ENCODE assay signal across 8 cellular contexts in genomic region chr16:81238296-81239011, GRCh38. TPM values are rescaled to one million over a fixed set of nuclear protein-coding genes. Genes with fewer than 3 reads are reported as not detected.
DNase-seq lines count a peak whose midpoint lies in the region; ATAC-seq and TF ChIP-seq lines count a peak whose summit lies in the region.

Gene BCO1 (plus strand): TSS chr16:81238689. CDS start chr16:81238909, 220 bp downstream.

- no peak for TF ChIP-seq POLR2A in stomach (IDR thresholded peaks at IDR 0.05)

- no peak for ATAC-seq in activated naive CD8-positive, alpha-beta T cell treated with anti-CD3 and anti-CD28 coated beads, Interleukin-2, amount 50 U/mL, for 24 hours
- no peak for ATAC-seq in activated CD8-positive, alpha-beta T cell treated with anti-CD3 and anti-CD28 coated beads, Interleukin-2, amount 10 ng/mL, durations not matched to agents 7 days and 5 days
- no peak for ATAC-seq in GM18517 (IDR thresholded peaks at IDR 0.05; ENCODE audit: unreplicated experiment)

- no peak within 1 kb of the TSS for H3K27ac Mint-ChIP-seq in activated naive CD8-positive, alpha-beta T cell treated with anti-CD3 and anti-CD28 coated beads, Interleukin-2, amount 50 U/mL, for 24 hours
- no peak within 1 kb of the TSS for H3K27ac Mint-ChIP-seq in activated CD8-positive, alpha-beta T cell treated with anti-CD3 and anti-CD28 coated beads, Interleukin-2, amount 10 ng/mL, durations not matched to agents 7 days and 5 days

- CTCF ChIA-PET in activated CD8-positive, alpha-beta T cell treated with anti-CD3 and anti-CD28 coated beads, Interleukin-2, amount 10 ng/mL, durations not matched to agents 7 days and 5 days (lab: Charles Lee), result interaction anchor here (0.9 kb wide), 1 partner anchor 23 kb away, joined by 3 read pairs; no protein-coding TSS in a partner anchor

- 5 to 13% (median 6%) methylated on average over 10 of the region's 10 CpGs for WGBS in stomach, 5 donors

- H3K27ac ChIP-seq in stomach, result peak within 1 kb of the TSS; percentile 79 to 85 (median 82)

- H3K27me3 ChIP-seq in stomach, result no peaks in the 10 kb centered on the region

- POLR2A ChIA-PET in activated CD8-positive, alpha-beta T cell treated with anti-CD3 and anti-CD28 coated beads, Interleukin-2, amount 10 ng/mL, durations not matched to agents 7 days and 5 days (lab: Charles Lee), result no interaction called here

- DNase-seq in DMS 273 treated with DMSO at 0.1 percent for 48 hours (lab: John Stamatoyannopoulos, UW), result peak; percentile 67
- peak; percentile 79 for DNase-seq in HPDE6-E6E7 (ENCODE audit: extremely low spot score)
- DNase-seq in activated naive CD8-positive, alpha-beta T cell treated with anti-CD3 and anti-CD28 coated beads, Interleukin-2, amount 50 U/mL, for 24 hours, result no peak
- DNase-seq in stomach, result peak; percentile 56
- no peak for DNase-seq in activated CD8-positive, alpha-beta T cell treated with anti-CD3 and anti-CD28 coated beads, Interleukin-2, amount 10 ng/mL, durations not matched to agents 7 days and 5 days
- DNase-seq in NOMO-1 (lab: John Stamatoyannopoulos, UW; ENCODE audit: unreplicated experiment in 2 of 2), result no peak

- H3K4me3 Mint-ChIP-seq in activated naive CD8-positive, alpha-beta T cell treated with anti-CD3 and anti-CD28 coated beads, Interleukin-2, amount 50 U/mL, for 24 hours, result peak within 1 kb of the TSS; percentile 35
- no peak within 1 kb of the TSS for H3K4me3 Mint-ChIP-seq in activated CD8-positive, alpha-beta T cell treated with anti-CD3 and anti-CD28 coated beads, Interleukin-2, amount 10 ng/mL, durations not matched to agents 7 days and 5 days

- no peaks in the 10 kb centered on the region for H3K36me3 ChIP-seq in stomach

- TF ChIP-seq CTCF in stomach (IDR thresholded peaks at IDR 0.05), result no peak

- peaks cover 5% of the 10 kb centered on the region for H3K4me1 Mint-ChIP-seq in activated naive CD8-positive, alpha-beta T cell treated with anti-CD3 and anti-CD28 coated beads, Interleukin-2, amount 50 U/mL, for 24 hours
- peaks cover 2% of the 10 kb centered on the region for H3K4me1 Mint-ChIP-seq in activated CD8-positive, alpha-beta T cell treated with anti-CD3 and anti-CD28 coated beads, Interleukin-2, amount 10 ng/mL, durations not matched to agents 7 days and 5 days (ENCODE audit: low read depth)

- no peaks in the 10 kb centered on the region for H3K36me3 Mint-ChIP-seq in activated naive CD8-positive, alpha-beta T cell treated with anti-CD3 and anti-CD28 coated beads, Interleukin-2, amount 50 U/mL, for 24 hours (ENCODE audit: low read depth)
- H3K36me3 Mint-ChIP-seq in activated CD8-positive, alpha-beta T cell treated with anti-CD3 and anti-CD28 coated beads, Interleukin-2, amount 10 ng/mL, durations not matched to agents 7 days and 5 days (ENCODE audit: low read depth), result no peaks in the 10 kb centered on the region

- peak within 1 kb of the TSS; percentile 24; the same call in 1 of the 2 replicates for H3K4me3 ChIP-seq in iPS-18c (ENCODE audit: insufficient read depth, low read depth, low read length)
- H3K4me3 ChIP-seq in stomach, result peak within 1 kb of the TSS; percentile 31 to 44 (median 35)

- H3K4me1 ChIP-seq in stomach, result peaks cover 9 to 29% (median 20%) of the 10 kb centered on the region in 4 donors

- no peaks in the 10 kb centered on the region for H3K9me3 Mint-ChIP-seq in activated naive CD8-positive, alpha-beta T cell treated with anti-CD3 and anti-CD28 coated beads, Interleukin-2, amount 50 U/mL, for 24 hours
- H3K9me3 Mint-ChIP-seq in activated CD8-positive, alpha-beta T cell treated with anti-CD3 and anti-CD28 coated beads, Interleukin-2, amount 10 ng/mL, durations not matched to agents 7 days and 5 days (ENCODE audit: insufficient read depth), result no peaks in the 10 kb centered on the region

- H3K9me3 ChIP-seq in iPS-18c (ENCODE audit: control insufficient read depth, insufficient read depth, low read length), result peaks cover 2% of the 10 kb centered on the region
- H3K9me3 ChIP-seq in stomach, result no peaks in the 10 kb centered on the region

- no peaks in the 10 kb centered on the region for H3K27me3 Mint-ChIP-seq in activated naive CD8-positive, alpha-beta T cell treated with anti-CD3 and anti-CD28 coated beads, Interleukin-2, amount 50 U/mL, for 24 hours
- H3K27me3 Mint-ChIP-seq in activated CD8-positive, alpha-beta T cell treated with anti-CD3 and anti-CD28 coated beads, Interleukin-2, amount 10 ng/mL, durations not matched to agents 7 days and 5 days (ENCODE audit: low read depth), result peaks cover 4% of the 10 kb centered on the region

- no peak for TF ChIP-seq EP300 in stomach (IDR thresholded peaks at IDR 0.05)

- intact Hi-C loops in stomach (cut with DNase I; ENCODE audit: low total_unique reads), result no loop called here

RNA-seq across cellular contexts. Expression of gene BCO1, which starts in this region (rescaled TPM):
- 1 to 10 TPM in 2 of 5 donors, not detected in 3; 2.2 to 5.8 TPM for total RNA-seq in stomach
- polyA plus RNA-seq in stomach, result 1 to 10 TPM in 1 of 3 donors, under 1 TPM in 2; 0.38 to 2.1 (median 0.44) TPM
- not detected for total RNA-seq in activated CD8-positive, alpha-beta T cell treated with anti-CD3 and anti-CD28 coated beads, Interleukin-2, amount 10 ng/mL, durations not matched to agents 7 days and 5 days

Comparison
In these comparisons a context has a peak if more than half of its experiments do, and no peak if none do; other contexts are left out.
1. DNase-seq: peak in DMS 273 treated with DMSO at 0.1 percent for 48 hours (single experiment), HPDE6-E6E7 (single experiment) and stomach (single experiment); none in activated naive CD8-positive, alpha-beta T cell treated with anti-CD3 and anti-CD28 coated beads, Interleukin-2, amount 50 U/mL, for 24 hours (single experiment), activated CD8-positive, alpha-beta T cell treated with anti-CD3 and anti-CD28 coated beads, Interleukin-2, amount 10 ng/mL, durations not matched to agents 7 days and 5 days (single experiment) and NOMO-1 (0 of 2).